In the genomic region with DNA sequence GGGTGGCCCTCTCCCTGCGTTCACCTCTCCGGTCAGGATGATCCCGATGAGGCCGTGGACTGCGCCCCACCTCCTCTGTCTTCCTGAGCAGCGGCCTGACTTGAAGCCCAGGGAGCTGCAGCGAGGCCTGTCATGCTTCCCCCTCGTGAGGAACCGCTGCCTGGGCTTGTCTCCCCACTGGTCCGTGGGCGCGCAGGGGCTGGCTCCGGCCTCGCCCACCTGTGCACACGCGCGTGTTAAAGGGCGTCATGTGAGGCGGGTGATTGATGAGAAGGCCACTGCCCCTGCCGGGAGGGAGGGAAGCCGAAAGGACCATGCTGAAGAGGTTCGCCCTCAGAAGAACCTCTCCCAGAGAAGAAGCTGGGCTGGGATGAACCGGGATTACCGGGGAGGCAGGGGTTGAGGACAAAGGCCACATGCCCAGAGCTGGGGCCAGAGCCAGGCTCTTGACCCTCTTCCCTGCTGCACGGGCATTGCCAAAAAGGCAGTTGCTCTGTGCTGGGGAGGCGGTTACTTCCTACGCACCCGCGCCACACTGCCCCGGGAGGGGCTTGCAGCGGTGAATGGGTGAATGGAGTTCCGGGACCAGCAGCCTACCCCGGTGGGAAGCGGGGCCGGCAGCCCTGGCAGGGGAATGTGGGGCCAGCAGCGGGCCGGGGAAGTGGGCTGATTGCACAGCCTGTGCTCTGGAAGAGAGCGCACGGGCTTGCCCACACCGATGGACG, we compare ENCODE assay signal across 1 cellular context.
TF ChIP-seq lines count a peak whose summit lies in the region.

No MANE protein-coding gene starts in this region.

TF ChIP-seq in HepG2, 621 proteins besides CTCF, POLR2A, EP300 and RAD21 (continued from another document and continues in another):
- TF ChIP-seq, protein P1, sequence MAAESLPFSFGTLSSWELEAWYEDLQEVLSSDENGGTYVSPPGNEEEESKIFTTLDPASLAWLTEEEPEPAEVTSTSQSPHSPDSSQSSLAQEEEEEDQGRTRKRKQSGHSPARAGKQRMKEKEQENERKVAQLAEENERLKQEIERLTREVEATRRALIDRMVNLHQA (CRISPR knock-in tag; IDR thresholded peaks at IDR 0.05): no peak
- no peak for TF ChIP-seq ZC3H4 (CRISPR knock-in tag; IDR thresholded peaks at IDR 0.05; ENCODE audit: borderline replicate concordance)
- peak; percentile 16 for TF ChIP-seq HNRNPLL (IDR thresholded peaks at IDR 0.05; ENCODE audit: low read depth, low read length, poor library complexity, severe bottlenecking)
- TF ChIP-seq, protein P2, sequence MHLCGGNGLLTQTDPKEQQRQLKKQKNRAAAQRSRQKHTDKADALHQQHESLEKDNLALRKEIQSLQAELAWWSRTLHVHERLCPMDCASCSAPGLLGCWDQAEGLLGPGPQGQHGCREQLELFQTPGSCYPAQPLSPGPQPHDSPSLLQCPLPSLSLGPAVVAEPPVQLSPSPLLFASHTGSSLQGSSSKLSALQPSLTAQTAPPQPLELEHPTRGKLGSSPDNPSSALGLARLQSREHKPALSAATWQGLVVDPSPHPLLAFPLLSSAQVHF (CRISPR knock-in tag; IDR thresholded peaks at IDR 0.05): no peak
- 0 out of 2 replicates have a peak, but pooled peaks have one; percentile 18 for TF ChIP-seq FOXC1 (CRISPR knock-in tag; IDR thresholded peaks at IDR 0.05; ENCODE audit: borderline replicate concordance)
- no peak for TF ChIP-seq NFIB (CRISPR knock-in tag; IDR thresholded peaks at IDR 0.05; ENCODE audit: borderline replicate concordance)
- TF ChIP-seq, protein P3, sequence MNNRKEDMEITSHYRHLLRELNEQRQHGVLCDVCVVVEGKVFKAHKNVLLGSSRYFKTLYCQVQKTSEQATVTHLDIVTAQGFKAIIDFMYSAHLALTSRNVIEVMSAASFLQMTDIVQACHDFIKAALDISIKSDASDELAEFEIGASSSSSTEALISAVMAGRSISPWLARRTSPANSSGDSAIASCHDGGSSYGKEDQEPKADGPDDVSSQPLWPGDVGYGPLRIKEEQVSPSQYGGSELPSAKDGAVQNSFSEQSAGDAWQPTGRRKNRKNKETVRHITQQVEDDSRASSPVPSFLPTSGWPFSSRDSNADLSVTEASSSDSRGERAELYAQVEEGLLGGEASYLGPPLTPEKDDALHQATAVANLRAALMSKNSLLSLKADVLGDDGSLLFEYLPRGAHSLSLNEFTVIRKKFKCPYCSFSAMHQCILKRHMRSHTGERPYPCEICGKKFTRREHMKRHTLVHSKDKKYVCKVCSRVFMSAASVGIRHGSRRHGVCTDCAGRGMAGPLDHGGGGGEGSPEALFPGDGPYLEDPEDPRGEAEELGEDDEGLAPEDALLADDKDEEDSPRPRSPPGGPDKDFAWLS (CRISPR knock-in tag; IDR thresholded peaks at IDR 0.05; ENCODE audit: borderline replicate concordance): 0 out of 2 replicates have a peak, but pooled peaks have one; percentile 24
- TF ChIP-seq MED8 (CRISPR knock-in tag; IDR thresholded peaks at IDR 0.05; ENCODE audit: insufficient replicate concordance): peak; percentile 38
- no peak for TF ChIP-seq TBX3 (IDR thresholded peaks at IDR 0.05; ENCODE audit: borderline replicate concordance)
- TF ChIP-seq, protein P4, sequence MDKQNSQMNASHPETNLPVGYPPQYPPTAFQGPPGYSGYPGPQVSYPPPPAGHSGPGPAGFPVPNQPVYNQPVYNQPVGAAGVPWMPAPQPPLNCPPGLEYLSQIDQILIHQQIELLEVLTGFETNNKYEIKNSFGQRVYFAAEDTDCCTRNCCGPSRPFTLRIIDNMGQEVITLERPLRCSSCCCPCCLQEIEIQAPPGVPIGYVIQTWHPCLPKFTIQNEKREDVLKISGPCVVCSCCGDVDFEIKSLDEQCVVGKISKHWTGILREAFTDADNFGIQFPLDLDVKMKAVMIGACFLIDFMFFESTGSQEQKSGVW (CRISPR knock-in tag; IDR thresholded peaks at IDR 0.05; ENCODE audit: borderline replicate concordance): no peak
- TF ChIP-seq HMG20B (CRISPR knock-in tag; conservative IDR thresholded peaks at IDR 0.05): no peak
- TF ChIP-seq ZBTB7B (CRISPR knock-in tag; IDR thresholded peaks at IDR 0.05): no peak
- TF ChIP-seq REXO4 (CRISPR knock-in tag; IDR thresholded peaks at IDR 0.05; ENCODE audit: borderline replicate concordance): no peak
- no peak for TF ChIP-seq ZNF354B (CRISPR knock-in tag; IDR thresholded peaks at IDR 0.05)
- no peak for TF ChIP-seq CBFB (CRISPR knock-in tag; IDR thresholded peaks at IDR 0.05)
- TF ChIP-seq HDAC1 (CRISPR knock-in tag; IDR thresholded peaks at IDR 0.05): no peak
- TF ChIP-seq, protein P5, sequence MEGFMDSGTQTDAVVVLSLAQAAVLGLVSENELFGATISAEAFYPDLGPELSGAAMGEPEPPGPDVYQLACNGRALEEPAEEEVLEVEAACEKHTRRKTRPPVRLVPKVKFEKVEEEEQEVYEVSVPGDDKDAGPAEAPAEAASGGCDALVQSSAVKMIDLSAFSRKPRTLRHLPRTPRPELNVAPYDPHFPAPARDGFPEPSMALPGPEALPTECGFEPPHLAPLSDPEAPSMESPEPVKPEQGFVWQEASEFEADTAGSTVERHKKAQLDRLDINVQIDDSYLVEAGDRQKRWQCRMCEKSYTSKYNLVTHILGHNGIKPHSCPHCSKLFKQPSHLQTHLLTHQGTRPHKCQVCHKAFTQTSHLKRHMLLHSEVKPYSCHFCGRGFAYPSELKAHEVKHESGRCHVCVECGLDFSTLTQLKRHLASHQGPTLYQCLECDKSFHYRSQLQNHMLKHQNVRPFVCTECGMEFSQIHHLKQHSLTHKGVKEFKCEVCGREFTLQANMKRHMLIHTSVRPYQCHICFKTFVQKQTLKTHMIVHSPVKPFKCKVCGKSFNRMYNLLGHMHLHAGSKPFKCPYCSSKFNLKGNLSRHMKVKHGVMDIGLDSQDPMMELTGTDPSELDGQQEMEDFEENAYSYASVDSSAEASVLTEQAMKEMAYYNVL (CRISPR knock-in tag; IDR thresholded peaks at IDR 0.05; ENCODE audit: borderline replicate concordance): 0 out of 2 replicates have a peak, but pooled peaks have one; percentile 20
- TF ChIP-seq, protein P6, sequence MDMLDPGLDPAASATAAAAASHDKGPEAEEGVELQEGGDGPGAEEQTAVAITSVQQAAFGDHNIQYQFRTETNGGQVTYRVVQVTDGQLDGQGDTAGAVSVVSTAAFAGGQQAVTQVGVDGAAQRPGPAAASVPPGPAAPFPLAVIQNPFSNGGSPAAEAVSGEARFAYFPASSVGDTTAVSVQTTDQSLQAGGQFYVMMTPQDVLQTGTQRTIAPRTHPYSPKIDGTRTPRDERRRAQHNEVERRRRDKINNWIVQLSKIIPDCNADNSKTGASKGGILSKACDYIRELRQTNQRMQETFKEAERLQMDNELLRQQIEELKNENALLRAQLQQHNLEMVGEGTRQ (IDR thresholded peaks at IDR 0.05; ENCODE audit: low read depth, low read length): no peak
- TF ChIP-seq, protein P6 (CRISPR knock-in tag; IDR thresholded peaks at IDR 0.05; ENCODE audit: borderline replicate concordance): no peak
- TF ChIP-seq DMAP1 (CRISPR knock-in tag; IDR thresholded peaks at IDR 0.05): no peak
- no peak for TF ChIP-seq ZNF138 (CRISPR knock-in tag; IDR thresholded peaks at IDR 0.05; ENCODE audit: low read depth)
- no peak for TF ChIP-seq POGZ (CRISPR knock-in tag; IDR thresholded peaks at IDR 0.05)
- peak; percentile 48; the same call in 1 of the 2 replicates for TF ChIP-seq ZNF225 (CRISPR knock-in tag; IDR thresholded peaks at IDR 0.05)
- peak; percentile 16; the same call in 1 of the 2 replicates for TF ChIP-seq HOXA3 (CRISPR knock-in tag; IDR thresholded peaks at IDR 0.05)
- TF ChIP-seq, protein P7, sequence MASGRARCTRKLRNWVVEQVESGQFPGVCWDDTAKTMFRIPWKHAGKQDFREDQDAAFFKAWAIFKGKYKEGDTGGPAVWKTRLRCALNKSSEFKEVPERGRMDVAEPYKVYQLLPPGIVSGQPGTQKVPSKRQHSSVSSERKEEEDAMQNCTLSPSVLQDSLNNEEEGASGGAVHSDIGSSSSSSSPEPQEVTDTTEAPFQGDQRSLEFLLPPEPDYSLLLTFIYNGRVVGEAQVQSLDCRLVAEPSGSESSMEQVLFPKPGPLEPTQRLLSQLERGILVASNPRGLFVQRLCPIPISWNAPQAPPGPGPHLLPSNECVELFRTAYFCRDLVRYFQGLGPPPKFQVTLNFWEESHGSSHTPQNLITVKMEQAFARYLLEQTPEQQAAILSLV (CRISPR knock-in tag; IDR thresholded peaks at IDR 0.05; ENCODE audit: borderline replicate concordance): 0 out of 2 replicates have a peak, but pooled peaks have one; percentile 21
- TF ChIP-seq, protein P8, sequence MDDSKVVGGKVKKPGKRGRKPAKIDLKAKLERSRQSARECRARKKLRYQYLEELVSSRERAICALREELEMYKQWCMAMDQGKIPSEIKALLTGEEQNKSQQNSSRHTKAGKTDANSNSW (CRISPR knock-in tag; IDR thresholded peaks at IDR 0.05; ENCODE audit: borderline replicate concordance): no peak
- TF ChIP-seq ZNF552 (CRISPR knock-in tag; IDR thresholded peaks at IDR 0.05; ENCODE audit: borderline replicate concordance): no peak
- no peak for TF ChIP-seq STAT5B (CRISPR knock-in tag; IDR thresholded peaks at IDR 0.05)
- no peak for TF ChIP-seq ZFAT (CRISPR knock-in tag; conservative IDR thresholded peaks at IDR 0.05)
- TF ChIP-seq, protein P9, sequence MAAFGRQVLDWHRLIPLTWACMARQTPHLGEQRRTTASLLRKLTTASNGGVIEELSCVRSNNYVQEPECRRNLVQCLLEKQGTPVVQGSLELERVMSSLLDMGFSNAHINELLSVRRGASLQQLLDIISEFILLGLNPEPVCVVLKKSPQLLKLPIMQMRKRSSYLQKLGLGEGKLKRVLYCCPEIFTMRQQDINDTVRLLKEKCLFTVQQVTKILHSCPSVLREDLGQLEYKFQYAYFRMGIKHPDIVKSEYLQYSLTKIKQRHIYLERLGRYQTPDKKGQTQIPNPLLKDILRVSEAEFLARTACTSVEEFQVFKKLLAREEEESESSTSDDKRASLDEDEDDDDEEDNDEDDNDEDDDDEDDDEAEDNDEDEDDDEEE (CRISPR knock-in tag; IDR thresholded peaks at IDR 0.05): 0 out of 2 replicates have a peak, but pooled peaks have one; percentile 35
- no peak for TF ChIP-seq ZNF777 (CRISPR knock-in tag; IDR thresholded peaks at IDR 0.05)
- no peak for TF ChIP-seq ZNF605 (CRISPR knock-in tag; IDR thresholded peaks at IDR 0.05)
- no peak for TF ChIP-seq ZSCAN22 (CRISPR knock-in tag; IDR thresholded peaks at IDR 0.05)
- TF ChIP-seq ZBTB7A (CRISPR knock-in tag; IDR thresholded peaks at IDR 0.05): 0 out of 2 replicates have a peak, but pooled peaks have one; percentile 11
- no peak for TF ChIP-seq ZNF850 (CRISPR knock-in tag; conservative IDR thresholded peaks at IDR 0.05)
- TF ChIP-seq AHR (CRISPR knock-in tag; IDR thresholded peaks at IDR 0.05): no peak
- no peak for TF ChIP-seq ZNF224 (CRISPR knock-in tag; IDR thresholded peaks at IDR 0.05)
- TF ChIP-seq, protein P10, sequence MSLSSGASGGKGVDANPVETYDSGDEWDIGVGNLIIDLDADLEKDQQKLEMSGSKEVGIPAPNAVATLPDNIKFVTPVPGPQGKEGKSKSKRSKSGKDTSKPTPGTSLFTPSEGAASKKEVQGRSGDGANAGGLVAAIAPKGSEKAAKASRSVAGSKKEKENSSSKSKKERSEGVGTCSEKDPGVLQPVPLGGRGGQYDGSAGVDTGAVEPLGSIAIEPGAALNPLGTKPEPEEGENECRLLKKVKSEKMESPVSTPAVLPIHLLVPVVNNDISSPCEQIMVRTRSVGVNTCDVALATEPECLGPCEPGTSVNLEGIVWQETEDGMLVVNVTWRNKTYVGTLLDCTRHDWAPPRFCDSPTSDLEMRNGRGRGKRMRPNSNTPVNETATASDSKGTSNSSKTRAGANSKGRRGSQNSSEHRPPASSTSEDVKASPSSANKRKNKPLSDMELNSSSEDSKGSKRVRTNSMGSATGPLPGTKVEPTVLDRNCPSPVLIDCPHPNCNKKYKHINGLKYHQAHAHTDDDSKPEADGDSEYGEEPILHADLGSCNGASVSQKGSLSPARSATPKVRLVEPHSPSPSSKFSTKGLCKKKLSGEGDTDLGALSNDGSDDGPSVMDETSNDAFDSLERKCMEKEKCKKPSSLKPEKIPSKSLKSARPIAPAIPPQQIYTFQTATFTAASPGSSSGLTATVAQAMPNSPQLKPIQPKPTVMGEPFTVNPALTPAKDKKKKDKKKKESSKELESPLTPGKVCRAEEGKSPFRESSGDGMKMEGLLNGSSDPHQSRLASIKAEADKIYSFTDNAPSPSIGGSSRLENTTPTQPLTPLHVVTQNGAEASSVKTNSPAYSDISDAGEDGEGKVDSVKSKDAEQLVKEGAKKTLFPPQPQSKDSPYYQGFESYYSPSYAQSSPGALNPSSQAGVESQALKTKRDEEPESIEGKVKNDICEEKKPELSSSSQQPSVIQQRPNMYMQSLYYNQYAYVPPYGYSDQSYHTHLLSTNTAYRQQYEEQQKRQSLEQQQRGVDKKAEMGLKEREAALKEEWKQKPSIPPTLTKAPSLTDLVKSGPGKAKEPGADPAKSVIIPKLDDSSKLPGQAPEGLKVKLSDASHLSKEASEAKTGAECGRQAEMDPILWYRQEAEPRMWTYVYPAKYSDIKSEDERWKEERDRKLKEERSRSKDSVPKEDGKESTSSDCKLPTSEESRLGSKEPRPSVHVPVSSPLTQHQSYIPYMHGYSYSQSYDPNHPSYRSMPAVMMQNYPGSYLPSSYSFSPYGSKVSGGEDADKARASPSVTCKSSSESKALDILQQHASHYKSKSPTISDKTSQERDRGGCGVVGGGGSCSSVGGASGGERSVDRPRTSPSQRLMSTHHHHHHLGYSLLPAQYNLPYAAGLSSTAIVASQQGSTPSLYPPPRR (CRISPR knock-in tag; IDR thresholded peaks at IDR 0.05; ENCODE audit: borderline replicate concordance): no peak
- no peak for TF ChIP-seq ZNF496 (CRISPR knock-in tag; IDR thresholded peaks at IDR 0.05; ENCODE audit: insufficient replicate concordance)
- TF ChIP-seq, protein P11, sequence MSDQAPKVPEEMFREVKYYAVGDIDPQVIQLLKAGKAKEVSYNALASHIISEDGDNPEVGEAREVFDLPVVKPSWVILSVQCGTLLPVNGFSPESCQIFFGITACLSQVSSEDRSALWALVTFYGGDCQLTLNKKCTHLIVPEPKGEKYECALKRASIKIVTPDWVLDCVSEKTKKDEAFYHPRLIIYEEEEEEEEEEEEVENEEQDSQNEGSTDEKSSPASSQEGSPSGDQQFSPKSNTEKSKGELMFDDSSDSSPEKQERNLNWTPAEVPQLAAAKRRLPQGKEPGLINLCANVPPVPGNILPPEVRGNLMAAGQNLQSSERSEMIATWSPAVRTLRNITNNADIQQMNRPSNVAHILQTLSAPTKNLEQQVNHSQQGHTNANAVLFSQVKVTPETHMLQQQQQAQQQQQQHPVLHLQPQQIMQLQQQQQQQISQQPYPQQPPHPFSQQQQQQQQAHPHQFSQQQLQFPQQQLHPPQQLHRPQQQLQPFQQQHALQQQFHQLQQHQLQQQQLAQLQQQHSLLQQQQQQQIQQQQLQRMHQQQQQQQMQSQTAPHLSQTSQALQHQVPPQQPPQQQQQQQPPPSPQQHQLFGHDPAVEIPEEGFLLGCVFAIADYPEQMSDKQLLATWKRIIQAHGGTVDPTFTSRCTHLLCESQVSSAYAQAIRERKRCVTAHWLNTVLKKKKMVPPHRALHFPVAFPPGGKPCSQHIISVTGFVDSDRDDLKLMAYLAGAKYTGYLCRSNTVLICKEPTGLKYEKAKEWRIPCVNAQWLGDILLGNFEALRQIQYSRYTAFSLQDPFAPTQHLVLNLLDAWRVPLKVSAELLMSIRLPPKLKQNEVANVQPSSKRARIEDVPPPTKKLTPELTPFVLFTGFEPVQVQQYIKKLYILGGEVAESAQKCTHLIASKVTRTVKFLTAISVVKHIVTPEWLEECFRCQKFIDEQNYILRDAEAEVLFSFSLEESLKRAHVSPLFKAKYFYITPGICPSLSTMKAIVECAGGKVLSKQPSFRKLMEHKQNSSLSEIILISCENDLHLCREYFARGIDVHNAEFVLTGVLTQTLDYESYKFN (CRISPR knock-in tag; conservative IDR thresholded peaks at IDR 0.05): no peak
